ENCODE assay signal across 8 cellular contexts in genomic region chr22:50308597-50308935, GRCh38. TPM values are rescaled to one million over a fixed set of nuclear protein-coding genes. Genes with fewer than 3 reads are reported as not detected.
A peak's percentile ranks its signal among the peaks of the same experiment; 100 is the strongest.
DNase-seq lines count a peak whose midpoint lies in the region; ATAC-seq and TF ChIP-seq lines count a peak whose summit lies in the region.

No MANE protein-coding gene starts in this region.

- no peak overlapping the region for H2AK5ac ChIP-seq in trophoblast cell (ENCODE audit: low read length)

- TF ChIP-seq CTCF in gastroesophageal sphincter (IDR thresholded peaks at IDR 0.05), result no peak

- H3K4me1 ChIP-seq in gastroesophageal sphincter, result peaks cover 4 to 57% (median 39%) of the 10 kb centered on the region in 3 donors
- H3K4me1 ChIP-seq in trophoblast cell (ENCODE audit: control insufficient read depth in 1 of 2, insufficient read depth in 2 of 2, low read length in 2 of 2), result peaks cover 31 to 33% of the 10 kb centered on the region in 2 experiments

- H3K79me2 ChIP-seq in trophoblast cell (ENCODE audit: control insufficient read depth, insufficient read depth, low read length, poor library complexity), result peaks cover 14% of the 10 kb centered on the region

- no peak overlapping the region for H3K14ac ChIP-seq in trophoblast cell (ENCODE audit: low read length)

- H3K9ac ChIP-seq in trophoblast cell (ENCODE audit: low read length), result no peak overlapping the region

- H3K27ac ChIP-seq in gastroesophageal sphincter (peak overlapping the region; percentile 70 to 94 (median 92)), trophoblast cell (ENCODE audit: low read depth, low read length) (no peak overlapping the region)

- peaks cover 30% of the 10 kb centered on the region for H3K79me1 ChIP-seq in trophoblast cell (ENCODE audit: low read length)

- H3K36me3 ChIP-seq in gastroesophageal sphincter (peaks cover 0 to 10% of the 10 kb centered on the region in 2 donors), trophoblast cell (ENCODE audit: control insufficient read depth in 1 of 2, insufficient read depth in 2 of 2, low read length in 2 of 2) (peaks cover 0 to 3% of the 10 kb centered on the region in 2 experiments)

- no peak overlapping the region for H4K91ac ChIP-seq in trophoblast cell (ENCODE audit: low read depth, low read length)

- no peak for TF ChIP-seq POLR2A in gastroesophageal sphincter (IDR thresholded peaks at IDR 0.05)

- H3K4me3 ChIP-seq in gastroesophageal sphincter (peak overlapping the region in 1 of 2 donors; percentile 94), trophoblast cell (ENCODE audit: low read depth, low read length) (no peak overlapping the region)

- H3K9me3 ChIP-seq in gastroesophageal sphincter, result no peaks in the 10 kb centered on the region
- H3K9me3 ChIP-seq in trophoblast cell (ENCODE audit: insufficient read depth, low read depth, low read length), result no peaks in the 10 kb centered on the region

- H2BK12ac ChIP-seq in trophoblast cell (ENCODE audit: low read length), result peak overlapping the region; percentile 20

- no peak overlapping the region for H2BK120ac ChIP-seq in trophoblast cell (ENCODE audit: insufficient read depth, low read length, poor library complexity)

- no peak for TF ChIP-seq EP300 in gastroesophageal sphincter (IDR thresholded peaks at IDR 0.05)

- ATAC-seq in gastroesophageal sphincter, result peak; percentile 58
- no peak for ATAC-seq in HG03460 (IDR thresholded peaks at IDR 0.05; ENCODE audit: unreplicated experiment)
- ATAC-seq in GM19035 (IDR thresholded peaks at IDR 0.05; ENCODE audit: unreplicated experiment), result no peak

- H3K27me3 ChIP-seq in gastroesophageal sphincter (no peaks in the 10 kb centered on the region), trophoblast cell (ENCODE audit: insufficient read depth, low read length) (no peaks in the 10 kb centered on the region)

- no peak overlapping the region for H4K8ac ChIP-seq in trophoblast cell (ENCODE audit: low read depth, low read length)

- H4K12ac ChIP-seq in trophoblast cell (ENCODE audit: low read depth, low read length), result no peak overlapping the region

- no peak overlapping the region for H3K4ac ChIP-seq in trophoblast cell (ENCODE audit: low read depth, low read length)

- WGBS in gastroesophageal sphincter (ENCODE audit: low coverage in 1 of 2), 2 donors, result 31 to 47% methylated on average over 2 to 5 of the region's 7 CpGs
- no CpG with 5 or more reads among the region's 7 CpGs for WGBS in trophoblast cell (ENCODE audit: extremely low coverage, insufficient coverage, insufficient read length)

- H3K18ac ChIP-seq in trophoblast cell (ENCODE audit: low read length), result no peak overlapping the region

- H3K23ac ChIP-seq in trophoblast cell (ENCODE audit: low read length), result no peak overlapping the region

- H3K4me2 ChIP-seq in trophoblast cell (ENCODE audit: low read length), result no peak overlapping the region

- no peak overlapping the region for H2BK5ac ChIP-seq in trophoblast cell (ENCODE audit: low read depth, low read length, poor library complexity)

- DNase-seq in GM04504 (ENCODE audit: low read depth) (peak; percentile 58), SK-N-DZ (ENCODE audit: low spot score) (peak; percentile 81), trophoblast cell (peak in 1 of 2 donors; percentile 30), NCI-H1105 (lab: John Stamatoyannopoulos, UW) (no peak), DMS153 treated with DMSO at 0.1 percent for 48 hours (lab: John Stamatoyannopoulos, UW; ENCODE audit: unreplicated experiment) (no peak)

- no peak overlapping the region for H2AFZ ChIP-seq in trophoblast cell (ENCODE audit: insufficient read depth, low read length, poor library complexity)

RNA-seq across cellular contexts. Expression of gene PLXNB2, which starts 1.1 kb away (rescaled TPM):
- 60.4 and 75.0 TPM in 2 replicates for polyA plus RNA-seq in SK-N-DZ (2014; cell fraction: cytosol; rRNA removed)
- polyA plus RNA-seq in SK-N-DZ (2014; cell fraction: nucleus; rRNA removed), result 183 and 241 TPM in 2 replicates
- total RNA-seq in gastroesophageal sphincter, result 100 to 1,000 TPM in 2 of 4 donors, 10 to 100 TPM in 2; 93.2 to 207 (median 102) TPM
- 61.9 and 66.1 TPM in 2 replicates for polyA plus RNA-seq in trophoblast cell (2013)

RNA-seq across cellular contexts. Expression of gene DENND6B, which starts 18.2 kb away (rescaled TPM):
- polyA plus RNA-seq in SK-N-DZ (2014; cell fraction: cytosol; rRNA removed), result 2.2 and 2.8 TPM in 2 replicates
- 8.8 and 10.8 TPM in 2 replicates for polyA plus RNA-seq in SK-N-DZ (2014; cell fraction: nucleus; rRNA removed)
- 1 to 10 TPM; 2.0 to 4.8 (median 2.8) TPM for total RNA-seq in gastroesophageal sphincter
- 0.97 and 1.2 TPM in 2 replicates for polyA plus RNA-seq in trophoblast cell (2013)

RNA-seq across cellular contexts. Expression of gene PPP6R2, which starts 34.6 kb away (rescaled TPM):
- 39.2 and 43.5 TPM in 2 replicates for polyA plus RNA-seq in SK-N-DZ (2014; cell fraction: cytosol; rRNA removed)
- 162 and 174 TPM in 2 replicates for polyA plus RNA-seq in SK-N-DZ (2014; cell fraction: nucleus; rRNA removed)
- total RNA-seq in gastroesophageal sphincter, result 10 to 100 TPM; 52.2 to 73.5 (median 64.2) TPM
- 25.5 and 25.7 TPM in 2 replicates for polyA plus RNA-seq in trophoblast cell (2013)

RNA-seq across cellular contexts. Expression of gene MAPK11, which starts 38.4 kb away (rescaled TPM):
- polyA plus RNA-seq in SK-N-DZ (2014; cell fraction: cytosol; rRNA removed), result 12.7 and 14.7 TPM in 2 replicates
- polyA plus RNA-seq in SK-N-DZ (2014; cell fraction: nucleus; rRNA removed), result 144 and 172 TPM in 2 replicates
- 10 to 100 TPM in 2 of 4 donors, 1 to 10 TPM in 2; 6.8 to 11.5 (median 10.4) TPM for total RNA-seq in gastroesophageal sphincter
- 0.15 and 0.29 TPM in 2 replicates for polyA plus RNA-seq in trophoblast cell (2013)

RNA-seq across cellular contexts. Expression of gene MAPK12, which starts 47.1 kb away (rescaled TPM):
- polyA plus RNA-seq in SK-N-DZ (2014; cell fraction: cytosol; rRNA removed), result 84.1 and 85.6 TPM in 2 replicates
- 421 and 514 TPM in 2 replicates for polyA plus RNA-seq in SK-N-DZ (2014; cell fraction: nucleus; rRNA removed)
- 10 to 100 TPM; 10.1 to 18.4 (median 14.0) TPM for total RNA-seq in gastroesophageal sphincter
- polyA plus RNA-seq in trophoblast cell (2013), result 2.5 and 2.7 TPM in 2 replicates

Comparison
In these comparisons a context has a peak if more than half of its experiments do, and no peak if none do; other contexts are left out.
1. DNase-seq: peak in GM04504 (single experiment) and SK-N-DZ (single experiment); none in NCI-H1105 (single experiment) and DMS153 treated with DMSO at 0.1 percent for 48 hours (single experiment).